23 cellular contexts compared by ENCODE assay signal in the genomic region with DNA sequence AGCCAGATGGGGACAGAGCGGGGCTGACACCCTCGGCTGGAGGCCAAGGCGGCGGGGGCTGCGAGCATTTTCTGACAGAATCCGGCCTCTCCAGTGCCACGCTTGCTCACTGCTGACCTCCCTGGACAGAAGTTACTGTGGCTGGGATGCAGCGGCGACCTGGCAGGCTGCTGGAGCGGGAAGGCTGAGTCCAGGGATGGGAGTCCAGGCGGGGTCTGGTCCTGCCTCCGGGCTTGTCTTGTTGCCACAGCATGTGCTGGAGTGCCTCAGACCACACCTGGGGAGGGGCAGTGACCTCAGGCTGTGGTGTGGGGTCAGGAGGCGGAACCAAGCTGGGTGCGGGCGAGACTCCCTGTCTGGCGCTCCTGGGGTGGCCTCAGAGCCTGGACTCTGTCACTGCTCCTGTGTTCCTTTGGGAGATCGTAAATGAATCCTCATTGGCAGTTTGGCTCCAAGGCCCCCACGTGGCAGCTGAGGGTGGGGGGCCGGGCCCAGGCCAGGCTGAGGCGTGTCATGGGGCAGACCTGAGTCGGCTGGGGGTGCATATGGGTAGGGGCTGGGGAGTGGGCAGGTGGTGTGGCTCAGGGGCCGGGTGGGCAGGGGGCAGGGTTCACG. TPM values are rescaled to one million over a fixed set of nuclear protein-coding genes. Genes with fewer than 3 reads are reported as not detected.
DNase-seq lines count a peak whose midpoint lies in the region; ATAC-seq and TF ChIP-seq lines count a peak whose summit lies in the region.
"Had no signal": no experiment of that assay in that cellular context is flagged by ENCODE, and none has a peak within 500 bp of the region (broad histone marks: within the 10 kb centered on the region; RNA-seq: fewer than 3 reads in every experiment).

No MANE protein-coding gene starts in this region.

- no peak overlapping the region for H4K8ac ChIP-seq in H9 (replicated peaks; ENCODE audit: insufficient read length, low read depth, low read length)

- no peak overlapping the region for H4K91ac ChIP-seq in H9 (ENCODE audit: insufficient read length, low read depth, low read length)

- peaks cover 6% of the 10 kb centered on the region for H3K23me2 ChIP-seq in H9 (ENCODE audit: insufficient read length, low read depth, low read length, poor library complexity, severe bottlenecking)

- H3K18ac ChIP-seq in H9 (ENCODE audit: insufficient read length, low read depth, low read length), result no peak overlapping the region

- no peak overlapping the region for H3K4me3 ChIP-seq in lower lobe of right lung
- H3K4me3 ChIP-seq in stomach smooth muscle (ENCODE audit: low read length in 2 of 2), result peak overlapping the region in 1 of 2 donors; percentile 15
- H3K4me3 ChIP-seq: SK-N-MC, thoracic aorta had no signal

- H3K4me1 ChIP-seq in H9 (ENCODE audit: insufficient read depth, low read length) (no peaks in the 10 kb centered on the region), lower lobe of right lung (peaks cover 31% of the 10 kb centered on the region), stomach smooth muscle (ENCODE audit: control insufficient read depth, insufficient read depth, low read length) (peaks cover 62% of the 10 kb centered on the region)

- TF ChIP-seq CTCF in H9 (conservative IDR thresholded peaks at IDR 0.05) (no peak), chondrocyte (IDR thresholded peaks at IDR 0.05) (no peak), lower lobe of right lung (IDR thresholded peaks at IDR 0.05) (no peak)

- no peaks in the 10 kb centered on the region for H3K27me3 Mint-ChIP-seq in H9 (ENCODE audit: low read depth)
- H3K27me3 Mint-ChIP-seq in chondrocyte (ENCODE audit: low read depth), result no peaks in the 10 kb centered on the region
- peaks cover 6 to 16% of the 10 kb centered on the region in 2 donors for H3K27me3 Mint-ChIP-seq in T-cell
- H3K27me3 Mint-ChIP-seq: natural killer cell treated with Interleukin-12 subunit alpha and Interleukin-12 subunit beta and Interleukin-15 and Interleukin-18, amount 100 ng/mL, for 72 hours had no signal

- H4K5ac ChIP-seq in H9 (ENCODE audit: insufficient read length, low read depth, low read length), result no peak overlapping the region

- H3K79me1 ChIP-seq in H9 (ENCODE audit: insufficient read depth, low read depth, low read length, poor library complexity, severe bottlenecking), result peaks cover 2% of the 10 kb centered on the region

- intact Hi-C loops in lower lobe of right lung (cut with DNase I), result no loop called here

- H3K27ac Mint-ChIP-seq in H9, result no peak overlapping the region
- no peak overlapping the region for H3K27ac Mint-ChIP-seq in chondrocyte (ENCODE audit: unreplicated experiment)
- no peak overlapping the region for H3K27ac Mint-ChIP-seq in T-cell
- H3K27ac Mint-ChIP-seq: activated naive CD4-positive, alpha-beta T cell treated with anti-CD3 and anti-CD28 coated beads, Interleukin-2, amount 50 U/mL, for 24 hours; CD4-positive, alpha-beta T cell; natural killer cell treated with Interleukin-12 subunit alpha and Interleukin-12 subunit beta and Interleukin-15 and Interleukin-18, amount 100 ng/mL, for 72 hours; progenitor cell of endocrine pancreas had no signal

- H2AK5ac ChIP-seq in H9 (ENCODE audit: insufficient read length, low read length), result no peak overlapping the region

- ATAC-seq in lower lobe of right lung (no peak), T-cell (replicated peaks in 1 of 4) (no peak), HG03135 (IDR thresholded peaks at IDR 0.05; ENCODE audit: unreplicated experiment) (no peak), GM21526 (IDR thresholded peaks at IDR 0.05; ENCODE audit: low FRiP score, unreplicated experiment) (no peak)
- ATAC-seq: activated CD4-positive, CD25-positive, alpha-beta regulatory T cell treated with anti-CD3 and anti-CD28 coated beads, Interleukin-2, amount 50 U/mL, for 24 hours had no signal

- no peak overlapping the region for H2BK120ac ChIP-seq in H9 (ENCODE audit: low read depth, low read length, poor library complexity, severe bottlenecking)

- WGBS in H9 (ENCODE audit: extremely low coverage, insufficient read length, low lambda C conversion rate), result no CpG with 5 or more reads among the region's 23 CpGs

- peak; percentile 32 for DNase-seq in H9
- peak; percentile 90 for DNase-seq in chondrocyte (ENCODE audit: low spot score)
- peak; percentile 43 for DNase-seq in lower lobe of right lung
- DNase-seq in T-cell, result no peak
- DNase-seq in SKM-1 treated with dmso at 0.1 percent for 144 hours (lab: John Stamatoyannopoulos, UW; ENCODE audit: unreplicated experiment), result no peak
- DNase-seq: activated CD8-positive, alpha-beta memory T cell treated with anti-CD3 and anti-CD28 coated beads for 24 hours; activated T-cell treated with anti-CD3 and anti-CD28 coated beads, Interleukin-2, amount 50 U/mL, for 48 hours; CD4-positive, alpha-beta T cell; DMS53; hippocampal formation; NCI-H1417 treated with DMSO at 0.1 percent for 48 hours; NCI-H69; stimulated activated CD8-positive, alpha-beta memory T cell treated with anti-CD3 and anti-CD28 coated beads, Interleukin-4, amount 100 ng/mL, for 48 hours; T-helper 9 cell had no signal

- no peak overlapping the region for H2AFZ ChIP-seq in H9 (ENCODE audit: low read length)

- H3K4me3 Mint-ChIP-seq in H9, result no peak overlapping the region
- H3K4me3 Mint-ChIP-seq in chondrocyte (ENCODE audit: unreplicated experiment), result no peak overlapping the region
- no peak overlapping the region for H3K4me3 Mint-ChIP-seq in T-cell
- H3K4me3 Mint-ChIP-seq: activated naive CD4-positive, alpha-beta T cell treated with anti-CD3 and anti-CD28 coated beads, Interleukin-2, amount 50 U/mL, for 24 hours; CD4-positive, alpha-beta T cell; natural killer cell treated with Interleukin-12 subunit alpha and Interleukin-12 subunit beta and Interleukin-15 and Interleukin-18, amount 100 ng/mL, for 72 hours had no signal

- peaks cover 0 to 4% (median 4%) of the 10 kb centered on the region in 3 experiments; a peak in 4 of 7 replicates for H3K36me3 Mint-ChIP-seq in H9 (ENCODE audit: insufficient read depth in 1 of 3, low read depth in 3 of 3)
- H3K36me3 Mint-ChIP-seq in chondrocyte (ENCODE audit: low read depth), result peaks cover 1% of the 10 kb centered on the region
- H3K36me3 Mint-ChIP-seq in T-cell, result no peaks in the 10 kb centered on the region
- H3K36me3 Mint-ChIP-seq: activated naive CD4-positive, alpha-beta T cell treated with anti-CD3 and anti-CD28 coated beads, Interleukin-2, amount 50 U/mL, for 24 hours; natural killer cell treated with Interleukin-12 subunit alpha and Interleukin-12 subunit beta and Interleukin-15 and Interleukin-18, amount 100 ng/mL, for 72 hours had no signal

- no peak overlapping the region for H2BK20ac ChIP-seq in H9 (ENCODE audit: low read depth, low read length, poor library complexity, severe bottlenecking)

- no peak overlapping the region for H2BK15ac ChIP-seq in H9 (ENCODE audit: low read depth, low read length)

- H3K14ac ChIP-seq in H9 (ENCODE audit: insufficient read depth, low read length), result no peak overlapping the region; the same call in 1 of the 2 replicates

- no peak overlapping the region for H3K9ac ChIP-seq in H9 (ENCODE audit: extremely low read depth, insufficient read length, low read length)
- no peak overlapping the region for H3K9ac ChIP-seq in stomach smooth muscle (ENCODE audit: low read length in 2 of 2)

- no peak overlapping the region for H2BK12ac ChIP-seq in H9 (ENCODE audit: insufficient read length, low read depth, low read length)

- H3K79me2 ChIP-seq in H9 (ENCODE audit: insufficient read depth, low read length), result no peaks in the 10 kb centered on the region; the same call in 1 of the 2 replicates

- H3K23ac ChIP-seq in H9 (ENCODE audit: insufficient read length, low read depth, low read length), result no peak overlapping the region

- H3K4ac ChIP-seq in H9 (ENCODE audit: low read depth, low read length), result no peak overlapping the region

- H3K9me3 ChIP-seq in H9 (ENCODE audit: control insufficient read depth, low read depth, low read length) (no peaks in the 10 kb centered on the region), lower lobe of right lung (no peaks in the 10 kb centered on the region), stomach smooth muscle (ENCODE audit: control insufficient read depth in 2 of 2, low read length in 2 of 2) (no peaks in the 10 kb centered on the region)
- H3K9me3 ChIP-seq: thoracic aorta had no signal

- H3K27ac ChIP-seq in H9 (ENCODE audit: insufficient read length, low read depth, low read length), result no peak overlapping the region
- no peak overlapping the region for H3K27ac ChIP-seq in lower lobe of right lung
- peak overlapping the region; percentile 46 for H3K27ac ChIP-seq in stomach smooth muscle (ENCODE audit: low read length)
- H3K27ac ChIP-seq: SK-N-MC, thoracic aorta had no signal

- no peaks in the 10 kb centered on the region for H3K27me3 ChIP-seq in H9 (ENCODE audit: insufficient read depth, low read length)
- H3K27me3 ChIP-seq in lower lobe of right lung (ENCODE audit: low read depth), result no peaks in the 10 kb centered on the region
- no peaks in the 10 kb centered on the region for H3K27me3 ChIP-seq in stomach smooth muscle (ENCODE audit: control insufficient read depth in 1 of 2, insufficient read depth in 2 of 2, low read length in 2 of 2)

- H3K4me1 Mint-ChIP-seq in H9 (peaks cover 4 to 14% of the 10 kb centered on the region in 2 experiments), chondrocyte (ENCODE audit: low read depth) (peaks cover 32% of the 10 kb centered on the region), T-cell (peaks cover 0 to 3% (median 3%) of the 10 kb centered on the region in 3 donors)
- H3K4me1 Mint-ChIP-seq: activated naive CD4-positive, alpha-beta T cell treated with anti-CD3 and anti-CD28 coated beads, Interleukin-2, amount 50 U/mL, for 24 hours had no signal

- H3T11ph ChIP-seq in H9 (ENCODE audit: low read length), result no peak overlapping the region

- H2BK5ac ChIP-seq in H9 (ENCODE audit: insufficient read length, low read length), result no peak overlapping the region

- CTCF ChIA-PET in T-cell (lab: Charles Lee), result no interaction called here

- H4K20me1 ChIP-seq in H9 (ENCODE audit: control insufficient read depth, insufficient read depth, insufficient read length), result no peaks in the 10 kb centered on the region

- POLR2A ChIA-PET in T-cell (lab: Charles Lee), result no interaction called here

- H3K4me2 ChIP-seq in H9 (ENCODE audit: insufficient read depth, insufficient read length, low read length), result no peak overlapping the region

- no peaks in the 10 kb centered on the region for H3K9me3 Mint-ChIP-seq in H9
- no peaks in the 10 kb centered on the region for H3K9me3 Mint-ChIP-seq in chondrocyte (ENCODE audit: low read depth)
- H3K9me3 Mint-ChIP-seq in T-cell, result no peaks in the 10 kb centered on the region
- H3K9me3 Mint-ChIP-seq: activated naive CD4-positive, alpha-beta T cell treated with anti-CD3 and anti-CD28 coated beads, Interleukin-2, amount 50 U/mL, for 24 hours; CD4-positive, alpha-beta T cell; natural killer cell treated with Interleukin-12 subunit alpha and Interleukin-12 subunit beta and Interleukin-15 and Interleukin-18, amount 100 ng/mL, for 72 hours had no signal

- H3K56ac ChIP-seq in H9 (ENCODE audit: insufficient read length, low read depth, low read length), result no peak overlapping the region

- H3K36me3 ChIP-seq in lower lobe of right lung (peaks cover 8% of the 10 kb centered on the region), stomach smooth muscle (ENCODE audit: control insufficient read depth in 2 of 2, insufficient read depth in 2 of 2, low read length in 2 of 2) (peaks cover 0 to 8% of the 10 kb centered on the region in 2 donors)
- H3K36me3 ChIP-seq: thoracic aorta had no signal

RNA-seq across cellular contexts. Expression of a gene that starts 5.5 kb away (rescaled TPM):
- total RNA-seq in H9 (2021), result 33.9 and 35.6 TPM in 2 replicates
- total RNA-seq in chondrocyte, result 28.5 to 46.8 TPM (median 44.6 TPM) in 3 replicates
- 44.2 TPM for total RNA-seq in lower lobe of right lung
- under 1 TPM in 3 of 5 donors, not detected in 2; 0.20 to 0.89 (median 0.35) TPM for total RNA-seq in T-cell
- total RNA-seq: CD4-positive, alpha-beta T cell had no signal

RNA-seq across cellular contexts. Expression of a gene that starts 55.7 kb away (rescaled TPM):
- 189 TPM in 2 replicates for total RNA-seq in H9 (2021)
- 158 to 174 TPM (median 169 TPM) in 3 replicates for total RNA-seq in chondrocyte
- total RNA-seq in lower lobe of right lung, result 125 TPM
- 100 to 1,000 TPM; 113 to 199 (median 193) TPM for total RNA-seq in T-cell

Comparison
In these comparisons a context has a peak if more than half of its experiments do, and no peak if none do; other contexts are left out.
1. DNase-seq: peak in H9 (single experiment), chondrocyte (single experiment) and lower lobe of right lung (single experiment); none in T-cell (0 of 34) and SKM-1 treated with dmso at 0.1 percent for 144 hours (single experiment).
2. RNA of a gene that starts 5.5 kb away (total RNA-seq): 28.5 to 46.8 TPM in chondrocyte, 44.2 TPM in lower lobe of right lung (single experiment) and 33.9 to 35.6 TPM in H9; 0.20 to 0.89 TPM in T-cell; every median in the first group is over 10 times any median in the second.